Comparison of ENCODE assay signal across 28 cellular contexts in the genomic region with DNA sequence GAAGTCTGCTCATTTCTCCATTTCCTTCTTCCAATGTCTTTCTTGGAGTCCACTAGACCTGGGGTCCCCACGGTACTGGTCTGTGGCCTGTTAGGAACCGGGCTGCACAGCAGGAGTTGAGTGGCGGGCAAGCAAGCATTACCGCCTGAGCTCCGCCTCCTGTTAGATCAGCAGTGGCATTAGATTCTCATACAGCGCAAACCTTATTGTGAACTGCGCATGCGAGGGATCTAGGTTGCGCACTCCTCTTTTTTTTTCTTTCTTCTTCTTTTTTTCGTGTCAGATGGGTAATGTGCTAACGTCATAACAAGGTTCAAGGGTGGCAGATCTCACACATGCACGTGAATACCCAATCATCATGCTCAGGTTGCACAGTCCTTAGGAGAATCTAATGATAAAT. TPM values are rescaled to one million over a fixed set of nuclear protein-coding genes. Genes with fewer than 3 reads are reported as not detected.
"Had no signal": no experiment of that assay in that cellular context is flagged by ENCODE, and none has a peak within 500 bp of the region (broad histone marks: within the 10 kb centered on the region; RNA-seq: fewer than 3 reads in every experiment).

No MANE protein-coding gene starts in this region.

- H3K4me1 ChIP-seq: colonic mucosa, esophagus squamous epithelium, gastrocnemius medialis, heart right ventricle, left lung, lower lobe of right lung had no signal

- H3K36me3 ChIP-seq: colonic mucosa, esophagus squamous epithelium, gastrocnemius medialis, heart right ventricle, left lung, lower lobe of right lung had no signal

- H3K27ac ChIP-seq: colonic mucosa, epithelial cell of prostate, esophagus squamous epithelium, gastrocnemius medialis, heart right ventricle, left lung, lower lobe of right lung had no signal

- H3K9me3 ChIP-seq: colonic mucosa, gastrocnemius medialis, lower lobe of right lung had no signal

- FAIRE-seq: endometrium, islet of Langerhans, keratinocyte had no signal

- H3K27me3 ChIP-seq: colonic mucosa had no signal

- DNase-seq: colonic mucosa; cortex of kidney; effector CD8-positive, alpha-beta T cell; effector memory CD8-positive, alpha-beta T cell; endodermal cell; erythroblast; esophagus squamous epithelium; foreskin fibroblast; foreskin melanocyte; gastrocnemius medialis; glutamatergic neuron; head of caudate nucleus; heart right ventricle; hippocampal formation; left cardiac atrium; left lung; left ventricle myocardium superior; lower lobe of right lung; mesenchymal stem cell; mucosa of descending colon; naive B cell had no signal

- ATAC-seq: effector memory CD8-positive, alpha-beta T cell; esophagus mucosa; gastrocnemius medialis; heart right ventricle; left cardiac atrium; left lung; left ventricle myocardium superior; lower lobe of right lung; mucosa of descending colon had no signal

- H3K4me3 ChIP-seq: colonic mucosa, esophagus squamous epithelium, gastrocnemius medialis, heart right ventricle, left lung, lower lobe of right lung, mucosa of descending colon had no signal

RNA-seq across cellular contexts. Expression of gene DLX2, which starts 53.1 kb away (rescaled TPM):
- total RNA-seq: colonic mucosa, dermis microvascular lymphatic vessel endothelial cell, esophagus mucosa, esophagus squamous epithelium, gastrocnemius medialis, left cardiac atrium, left lung, left ventricle myocardium superior, lower lobe of right lung, mesenteric fat pad had no signal
- polyA plus RNA-seq: heart right ventricle had no signal
